Comparison of ENCODE assay signal across 1 cellular context in the genomic region with DNA sequence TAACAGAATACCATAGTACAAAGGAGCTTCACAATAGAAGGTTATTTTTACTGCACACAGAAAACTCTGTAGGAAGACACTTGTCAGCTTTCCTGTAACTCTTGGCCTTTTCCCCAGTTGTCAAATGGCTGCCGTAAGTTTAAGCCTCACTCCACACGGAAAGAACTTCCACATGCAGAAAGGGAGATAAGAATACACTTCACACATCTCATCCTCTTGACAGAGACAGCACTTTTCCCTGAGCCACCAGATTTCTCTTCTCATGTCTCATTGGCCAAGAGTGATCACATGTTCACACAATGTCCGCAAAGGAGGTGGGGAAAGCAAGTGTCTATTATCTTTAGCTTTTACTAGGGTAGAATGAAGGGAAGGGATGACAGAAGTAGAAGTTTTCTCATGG.
TF ChIP-seq lines count a peak whose summit lies in the region.

No MANE protein-coding gene starts in this region.

TF ChIP-seq in GM23338, 12 proteins besides CTCF, POLR2A, EP300 and RAD21:
- TF ChIP-seq, protein P1, sequence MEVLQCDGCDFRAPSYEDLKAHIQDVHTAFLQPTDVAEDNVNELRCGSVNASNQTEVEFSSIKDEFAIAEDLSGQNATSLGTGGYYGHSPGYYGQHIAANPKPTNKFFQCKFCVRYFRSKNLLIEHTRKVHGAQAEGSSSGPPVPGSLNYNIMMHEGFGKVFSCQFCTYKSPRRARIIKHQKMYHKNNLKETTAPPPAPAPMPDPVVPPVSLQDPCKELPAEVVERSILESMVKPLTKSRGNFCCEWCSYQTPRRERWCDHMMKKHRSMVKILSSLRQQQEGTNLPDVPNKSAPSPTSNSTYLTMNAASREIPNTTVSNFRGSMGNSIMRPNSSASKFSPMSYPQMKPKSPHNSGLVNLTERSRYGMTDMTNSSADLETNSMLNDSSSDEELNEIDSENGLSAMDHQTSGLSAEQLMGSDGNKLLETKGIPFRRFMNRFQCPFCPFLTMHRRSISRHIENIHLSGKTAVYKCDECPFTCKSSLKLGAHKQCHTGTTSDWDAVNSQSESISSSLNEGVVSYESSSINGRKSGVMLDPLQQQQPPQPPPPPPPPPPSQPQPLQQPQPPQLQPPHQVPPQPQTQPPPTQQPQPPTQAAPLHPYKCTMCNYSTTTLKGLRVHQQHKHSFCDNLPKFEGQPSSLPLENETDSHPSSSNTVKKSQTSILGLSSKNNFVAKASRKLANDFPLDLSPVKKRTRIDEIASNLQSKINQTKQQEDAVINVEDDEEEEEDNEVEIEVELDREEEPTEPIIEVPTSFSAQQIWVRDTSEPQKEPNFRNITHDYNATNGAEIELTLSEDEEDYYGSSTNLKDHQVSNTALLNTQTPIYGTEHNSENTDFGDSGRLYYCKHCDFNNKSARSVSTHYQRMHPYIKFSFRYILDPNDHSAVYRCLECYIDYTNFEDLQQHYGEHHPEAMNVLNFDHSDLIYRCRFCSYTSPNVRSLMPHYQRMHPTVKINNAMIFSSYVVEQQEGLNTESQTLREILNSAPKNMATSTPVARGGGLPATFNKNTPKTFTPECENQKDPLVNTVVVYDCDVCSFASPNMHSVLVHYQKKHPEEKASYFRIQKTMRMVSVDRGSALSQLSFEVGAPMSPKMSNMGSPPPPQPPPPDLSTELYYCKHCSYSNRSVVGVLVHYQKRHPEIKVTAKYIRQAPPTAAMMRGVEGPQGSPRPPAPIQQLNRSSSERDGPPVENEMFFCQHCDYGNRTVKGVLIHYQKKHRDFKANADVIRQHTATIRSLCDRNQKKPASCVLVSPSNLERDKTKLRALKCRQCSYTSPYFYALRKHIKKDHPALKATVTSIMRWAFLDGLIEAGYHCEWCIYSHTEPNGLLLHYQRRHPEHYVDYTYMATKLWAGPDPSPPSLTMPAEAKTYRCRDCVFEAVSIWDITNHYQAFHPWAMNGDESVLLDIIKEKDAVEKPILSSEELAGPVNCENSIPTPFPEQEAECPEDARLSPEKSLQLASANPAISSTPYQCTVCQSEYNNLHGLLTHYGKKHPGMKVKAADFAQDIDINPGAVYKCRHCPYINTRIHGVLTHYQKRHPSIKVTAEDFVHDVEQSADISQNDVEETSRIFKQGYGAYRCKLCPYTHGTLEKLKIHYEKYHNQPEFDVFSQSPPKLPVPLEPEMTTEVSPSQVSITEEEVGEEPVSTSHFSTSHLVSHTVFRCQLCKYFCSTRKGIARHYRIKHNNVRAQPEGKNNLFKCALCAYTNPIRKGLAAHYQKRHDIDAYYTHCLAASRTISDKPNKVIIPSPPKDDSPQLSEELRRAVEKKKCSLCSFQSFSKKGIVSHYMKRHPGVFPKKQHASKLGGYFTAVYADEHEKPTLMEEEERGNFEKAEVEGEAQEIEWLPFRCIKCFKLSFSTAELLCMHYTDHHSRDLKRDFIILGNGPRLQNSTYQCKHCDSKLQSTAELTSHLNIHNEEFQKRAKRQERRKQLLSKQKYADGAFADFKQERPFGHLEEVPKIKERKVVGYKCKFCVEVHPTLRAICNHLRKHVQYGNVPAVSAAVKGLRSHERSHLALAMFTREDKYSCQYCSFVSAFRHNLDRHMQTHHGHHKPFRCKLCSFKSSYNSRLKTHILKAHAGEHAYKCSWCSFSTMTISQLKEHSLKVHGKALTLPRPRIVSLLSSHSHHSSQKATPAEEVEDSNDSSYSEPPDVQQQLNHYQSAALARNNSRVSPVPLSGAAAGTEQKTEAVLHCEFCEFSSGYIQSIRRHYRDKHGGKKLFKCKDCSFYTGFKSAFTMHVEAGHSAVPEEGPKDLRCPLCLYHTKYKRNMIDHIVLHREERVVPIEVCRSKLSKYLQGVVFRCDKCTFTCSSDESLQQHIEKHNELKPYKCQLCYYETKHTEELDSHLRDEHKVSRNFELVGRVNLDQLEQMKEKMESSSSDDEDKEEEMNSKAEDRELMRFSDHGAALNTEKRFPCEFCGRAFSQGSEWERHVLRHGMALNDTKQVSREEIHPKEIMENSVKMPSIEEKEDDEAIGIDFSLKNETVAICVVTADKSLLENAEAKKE (CRISPR knock-in tag; IDR thresholded peaks at IDR 0.05): no peak
- TF ChIP-seq ZNF331 (CRISPR knock-in tag; IDR thresholded peaks at IDR 0.05; ENCODE audit: low read depth) (no peak), POLR2AphosphoS5 (IDR thresholded peaks at IDR 0.05; ENCODE audit: low read depth) (no peak), NANOG (IDR thresholded peaks at IDR 0.05; ENCODE audit: borderline replicate concordance) (no peak), EZH2phosphoT487 (IDR thresholded peaks at IDR 0.05; ENCODE audit: unreplicated experiment) (no peak), EZH2 (IDR thresholded peaks at IDR 0.05; ENCODE audit: low read depth, unreplicated experiment) (no peak), JUNB (IDR thresholded peaks at IDR 0.05; ENCODE audit: unreplicated experiment) (no peak), CREB1 (CRISPR knock-in tag; IDR thresholded peaks at IDR 0.05; ENCODE audit: low read depth) (no peak), ZNF114 (CRISPR knock-in tag; IDR thresholded peaks at IDR 0.05) (no peak), STAT1 (IDR thresholded peaks at IDR 0.05; ENCODE audit: unreplicated experiment) (no peak)
- TF ChIP-seq, protein P2, sequence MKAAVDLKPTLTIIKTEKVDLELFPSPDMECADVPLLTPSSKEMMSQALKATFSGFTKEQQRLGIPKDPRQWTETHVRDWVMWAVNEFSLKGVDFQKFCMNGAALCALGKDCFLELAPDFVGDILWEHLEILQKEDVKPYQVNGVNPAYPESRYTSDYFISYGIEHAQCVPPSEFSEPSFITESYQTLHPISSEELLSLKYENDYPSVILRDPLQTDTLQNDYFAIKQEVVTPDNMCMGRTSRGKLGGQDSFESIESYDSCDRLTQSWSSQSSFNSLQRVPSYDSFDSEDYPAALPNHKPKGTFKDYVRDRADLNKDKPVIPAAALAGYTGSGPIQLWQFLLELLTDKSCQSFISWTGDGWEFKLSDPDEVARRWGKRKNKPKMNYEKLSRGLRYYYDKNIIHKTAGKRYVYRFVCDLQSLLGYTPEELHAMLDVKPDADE (IDR thresholded peaks at IDR 0.05): no peak
- TF ChIP-seq, protein P3, sequence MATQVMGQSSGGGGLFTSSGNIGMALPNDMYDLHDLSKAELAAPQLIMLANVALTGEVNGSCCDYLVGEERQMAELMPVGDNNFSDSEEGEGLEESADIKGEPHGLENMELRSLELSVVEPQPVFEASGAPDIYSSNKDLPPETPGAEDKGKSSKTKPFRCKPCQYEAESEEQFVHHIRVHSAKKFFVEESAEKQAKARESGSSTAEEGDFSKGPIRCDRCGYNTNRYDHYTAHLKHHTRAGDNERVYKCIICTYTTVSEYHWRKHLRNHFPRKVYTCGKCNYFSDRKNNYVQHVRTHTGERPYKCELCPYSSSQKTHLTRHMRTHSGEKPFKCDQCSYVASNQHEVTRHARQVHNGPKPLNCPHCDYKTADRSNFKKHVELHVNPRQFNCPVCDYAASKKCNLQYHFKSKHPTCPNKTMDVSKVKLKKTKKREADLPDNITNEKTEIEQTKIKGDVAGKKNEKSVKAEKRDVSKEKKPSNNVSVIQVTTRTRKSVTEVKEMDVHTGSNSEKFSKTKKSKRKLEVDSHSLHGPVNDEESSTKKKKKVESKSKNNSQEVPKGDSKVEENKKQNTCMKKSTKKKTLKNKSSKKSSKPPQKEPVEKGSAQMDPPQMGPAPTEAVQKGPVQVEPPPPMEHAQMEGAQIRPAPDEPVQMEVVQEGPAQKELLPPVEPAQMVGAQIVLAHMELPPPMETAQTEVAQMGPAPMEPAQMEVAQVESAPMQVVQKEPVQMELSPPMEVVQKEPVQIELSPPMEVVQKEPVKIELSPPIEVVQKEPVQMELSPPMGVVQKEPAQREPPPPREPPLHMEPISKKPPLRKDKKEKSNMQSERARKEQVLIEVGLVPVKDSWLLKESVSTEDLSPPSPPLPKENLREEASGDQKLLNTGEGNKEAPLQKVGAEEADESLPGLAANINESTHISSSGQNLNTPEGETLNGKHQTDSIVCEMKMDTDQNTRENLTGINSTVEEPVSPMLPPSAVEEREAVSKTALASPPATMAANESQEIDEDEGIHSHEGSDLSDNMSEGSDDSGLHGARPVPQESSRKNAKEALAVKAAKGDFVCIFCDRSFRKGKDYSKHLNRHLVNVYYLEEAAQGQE (IDR thresholded peaks at IDR 0.05; ENCODE audit: unreplicated experiment): no peak
